ENCODE assay signal across 12 cellular contexts in genomic region chr15:70270752-70271111, GRCh38.
DNase-seq lines count a peak whose midpoint lies in the region; ATAC-seq and TF ChIP-seq lines count a peak whose summit lies in the region.
"Had no signal": no experiment of that assay in that cellular context is flagged by ENCODE, and none has a peak within 500 bp of the region (broad histone marks: within the 10 kb centered on the region; RNA-seq: fewer than 3 reads in every experiment).

No MANE protein-coding gene starts in this region.

- H3K27me3 ChIP-seq in BLaER1 = peaks cover 46% of the 10 kb centered on the region
- peaks cover 0 to 15% (median 0%) of the 10 kb centered on the region in 4 donors for H3K27me3 ChIP-seq in esophagus squamous epithelium
- H3K27me3 ChIP-seq in skeletal muscle satellite cell (ENCODE audit: control insufficient read depth, insufficient read depth, low read length) = no peaks in the 10 kb centered on the region
- H3K27me3 ChIP-seq in CD8-positive, alpha-beta memory T cell (ENCODE audit: insufficient read depth, low read length, poor library complexity, severe bottlenecking) = no peaks in the 10 kb centered on the region
- H3K27me3 ChIP-seq: Peyer's patch had no signal

- H3K9me3 Mint-ChIP-seq in CD8-positive, alpha-beta memory T cell = no peaks in the 10 kb centered on the region
- H3K9me3 Mint-ChIP-seq: activated CD4-positive, alpha-beta T cell treated with anti-CD3 and anti-CD28 coated beads, Interleukin-2, amount 10 ng/mL, durations not matched to agents 24 days and 14 days; neural crest cell had no signal

- H3K4me3 Mint-ChIP-seq in CD8-positive, alpha-beta memory T cell = no peak overlapping the region
- H3K4me3 Mint-ChIP-seq: activated CD4-positive, alpha-beta T cell treated with anti-CD3 and anti-CD28 coated beads, Interleukin-2, amount 10 ng/mL, durations not matched to agents 24 days and 14 days; neural crest cell had no signal

- no peak for TF ChIP-seq CTCF in esophagus squamous epithelium (IDR thresholded peaks at IDR 0.05)

- DNase-seq in esophagus squamous epithelium (lab: John Stamatoyannopoulos, UW) (no peak), ureter (ENCODE audit: low spot score) (no peak), glomerular visceral epithelial cell (ENCODE audit: extremely low spot score) (no peak)
- DNase-seq in CD8-positive, alpha-beta memory T cell = no peak
- DNase-seq: activated CD4-positive, alpha-beta T cell treated with anti-CD3 and anti-CD28 coated beads, Interleukin-2, amount 10 ng/mL, durations not matched to agents 24 days and 14 days; Peyer's patch had no signal

- H3K4me1 Mint-ChIP-seq in CD8-positive, alpha-beta memory T cell = peaks cover 19 to 25% (median 20%) of the 10 kb centered on the region in 3 donors

- CTCF ChIA-PET in CD8-positive, alpha-beta memory T cell (lab: Charles Lee) = no interaction called here

- H3K27ac ChIP-seq in BLaER1 (no peak overlapping the region), KOPT-K1 (ENCODE audit: low read depth, low read length, poor library complexity, severe bottlenecking) (peak overlapping the region; percentile 21), esophagus squamous epithelium (peak overlapping the region in 3 of 4 donors; percentile 16 to 70 (median 59))
- no peak overlapping the region for H3K27ac ChIP-seq in CD8-positive, alpha-beta memory T cell (ENCODE audit: low read depth, low read length)
- H3K27ac ChIP-seq: KMS-11, Peyer's patch had no signal

- H3K9ac ChIP-seq in BLaER1 (no peak overlapping the region), skeletal muscle satellite cell (ENCODE audit: low read depth, low read length) (no peak overlapping the region)
- H3K9ac ChIP-seq: KMS-11 had no signal

- no peak for ATAC-seq in GM18867 (IDR thresholded peaks at IDR 0.05; ENCODE audit: unreplicated experiment)

- no peaks in the 10 kb centered on the region for H3K36me3 ChIP-seq in BLaER1
- H3K36me3 ChIP-seq in KOPT-K1 (ENCODE audit: insufficient read depth, low read length) = no peaks in the 10 kb centered on the region
- no peaks in the 10 kb centered on the region for H3K36me3 ChIP-seq in esophagus squamous epithelium
- no peaks in the 10 kb centered on the region for H3K36me3 ChIP-seq in skeletal muscle satellite cell (ENCODE audit: insufficient read depth, low read length)
- H3K36me3 ChIP-seq in CD8-positive, alpha-beta memory T cell (ENCODE audit: insufficient read depth, low read length) = no peaks in the 10 kb centered on the region
- H3K36me3 ChIP-seq: Peyer's patch had no signal

- H3K4me3 ChIP-seq in BLaER1 = no peak overlapping the region
- H3K4me3 ChIP-seq in esophagus squamous epithelium = no peak overlapping the region
- H3K4me3 ChIP-seq in skeletal muscle satellite cell (ENCODE audit: low read length) = no peak overlapping the region
- H3K4me3 ChIP-seq in CD8-positive, alpha-beta memory T cell (ENCODE audit: low read length) = no peak overlapping the region
- H3K4me3 ChIP-seq: Peyer's patch had no signal

- peaks cover 8 to 16% of the 10 kb centered on the region in 2 donors for H3K27me3 Mint-ChIP-seq in CD8-positive, alpha-beta memory T cell

- POLR2A ChIA-PET in CD8-positive, alpha-beta memory T cell (lab: Charles Lee) = no interaction called here

- no peak overlapping the region for H3K27ac Mint-ChIP-seq in CD8-positive, alpha-beta memory T cell
- H3K27ac Mint-ChIP-seq: activated CD4-positive, alpha-beta T cell treated with anti-CD3 and anti-CD28 coated beads, Interleukin-2, amount 10 ng/mL, durations not matched to agents 24 days and 14 days had no signal

- H3K9me3 ChIP-seq in BLaER1 (no peaks in the 10 kb centered on the region), KOPT-K1 (ENCODE audit: insufficient read depth, low read length, poor library complexity, severe bottlenecking) (no peaks in the 10 kb centered on the region), esophagus squamous epithelium (no peaks in the 10 kb centered on the region), skeletal muscle satellite cell (replicated peaks; ENCODE audit: low read length) (no peaks in the 10 kb centered on the region)
- no peaks in the 10 kb centered on the region for H3K9me3 ChIP-seq in CD8-positive, alpha-beta memory T cell (ENCODE audit: low read length)
- H3K9me3 ChIP-seq: Peyer's patch had no signal

- H3K4me1 ChIP-seq in BLaER1 (peaks cover 53% of the 10 kb centered on the region), esophagus squamous epithelium (peaks cover 38 to 63% (median 43%) of the 10 kb centered on the region in 3 donors), skeletal muscle satellite cell (ENCODE audit: control insufficient read depth, insufficient read depth, low read length) (peaks cover 45% of the 10 kb centered on the region)
- H3K4me1 ChIP-seq in CD8-positive, alpha-beta memory T cell (ENCODE audit: insufficient read depth, low read length) = peaks cover 19% of the 10 kb centered on the region

- peaks cover 35% of the 10 kb centered on the region for H4K20me1 ChIP-seq in BLaER1

- TF ChIP-seq POLR2A in esophagus squamous epithelium (IDR thresholded peaks at IDR 0.05) = no peak

- peaks cover 0 to 2% (median 0%) of the 10 kb centered on the region in 3 donors for H3K36me3 Mint-ChIP-seq in CD8-positive, alpha-beta memory T cell

- peak overlapping the region; percentile 72 for H3K4me2 ChIP-seq in BLaER1
- H3K4me2 ChIP-seq in skeletal muscle satellite cell (ENCODE audit: low read length) = peak overlapping the region; percentile 38
- H3K4me2 ChIP-seq: KMS-11 had no signal

- intact Hi-C loops in esophagus squamous epithelium (cut with DNase I) = no loop called here

- 43 to 72% methylated on average over 2 to 8 of the region's 8 CpGs for WGBS in esophagus squamous epithelium, 2 donors

Comparison
In these comparisons a context has a peak if more than half of its experiments do, and no peak if none do; other contexts are left out.
1. H3K27ac ChIP-seq: peak in KOPT-K1 (single experiment) and esophagus squamous epithelium (3 of 4); none in BLaER1 (single experiment) and CD8-positive, alpha-beta memory T cell (single experiment).